Comparison of ENCODE assay signal across 10 cellular contexts in genomic region chr13:24267283-24267682, GRCh38. TPM values are rescaled to one million over a fixed set of nuclear protein-coding genes. Genes with fewer than 3 reads are reported as not detected.
DNase-seq lines count a peak whose midpoint lies in the region; ATAC-seq and TF ChIP-seq lines count a peak whose summit lies in the region.
"Had no signal": no experiment of that assay in that cellular context is flagged by ENCODE, and none has a peak within 500 bp of the region (broad histone marks: within the 10 kb centered on the region; RNA-seq: fewer than 3 reads in every experiment).

No MANE protein-coding gene starts in this region.

- H3K4me1 ChIP-seq in heart left ventricle (peaks cover 0 to 90% (median 35%) of the 10 kb centered on the region in 12 donors), ascending aorta (peaks cover 0 to 4% of the 10 kb centered on the region in 2 donors), mononuclear cell (ENCODE audit: insufficient read depth, low read length) (peaks cover 77% of the 10 kb centered on the region), tibial nerve (peaks cover 0 to 70% (median 39%) of the 10 kb centered on the region in 4 donors)

- TF ChIP-seq CTCF in heart left ventricle (IDR thresholded peaks at IDR 0.05) (no peak), ascending aorta (IDR thresholded peaks at IDR 0.05) (no peak), tibial nerve (IDR thresholded peaks at IDR 0.05) (no peak), progenitor cell of endocrine pancreas (IDR thresholded peaks at IDR 0.05; ENCODE audit: unreplicated experiment) (no peak)

- no peaks in the 10 kb centered on the region for H3K27me3 Mint-ChIP-seq in progenitor cell of endocrine pancreas

- DNase-seq in heart left ventricle: peak in 1 of 5 donors; percentile 41
- DNase-seq in left ventricle myocardium superior: no peak
- no peak for DNase-seq in ascending aorta (ENCODE audit: low spot score in 2 of 2)
- no peak for DNase-seq in tibial nerve (ENCODE audit: low spot score in 2 of 2)
- DNase-seq in progenitor cell of endocrine pancreas (ENCODE audit: low spot score, unreplicated experiment): no peak
- DNase-seq in ureter (ENCODE audit: low spot score): no peak
- DNase-seq: stimulated activated CD8-positive, alpha-beta memory T cell treated with anti-CD3 and anti-CD28 coated beads, Interleukin-4, amount 100 ng/mL, for 48 hours had no signal

- H3K27me3 ChIP-seq in heart left ventricle: no peaks in the 10 kb centered on the region
- H3K27me3 ChIP-seq in ascending aorta: no peaks in the 10 kb centered on the region
- no peaks in the 10 kb centered on the region for H3K27me3 ChIP-seq in mononuclear cell (ENCODE audit: insufficient read depth, low read length)
- H3K27me3 ChIP-seq in tibial nerve: no peaks in the 10 kb centered on the region

- 26 to 49% (median 36%) methylated on average over 3 of the region's 3 CpGs for WGBS in heart left ventricle, 4 donors
- 6 to 12% methylated on average over 3 of the region's 3 CpGs for WGBS in tibial nerve, 2 donors

- H3K27ac Mint-ChIP-seq in progenitor cell of endocrine pancreas: no peak overlapping the region

- ATAC-seq in heart left ventricle (no peak), left ventricle myocardium superior (no peak), HG03565 (IDR thresholded peaks at IDR 0.05; ENCODE audit: unreplicated experiment) (no peak)

- H3K4me3 ChIP-seq in heart left ventricle (peak overlapping the region in 10 of 12 donors; percentile 4 to 43 (median 18)), ascending aorta (peak overlapping the region; percentile 5 to 19), mononuclear cell (ENCODE audit: low read length) (peak overlapping the region; percentile 0), tibial nerve (peak overlapping the region; percentile 4 to 24 (median 17))

- H3K36me3 Mint-ChIP-seq in progenitor cell of endocrine pancreas (ENCODE audit: insufficient read depth): no peaks in the 10 kb centered on the region

- no peak for TF ChIP-seq EP300 in tibial nerve (IDR thresholded peaks at IDR 0.05)

- intact Hi-C loops in heart left ventricle (cut with DNase I): no loop called here
- intact Hi-C loops in left ventricle myocardium superior (cut with micrococcal nuclease): no loop called here
- intact Hi-C loops in ascending aorta (cut with DNase I): no loop called here

- TF ChIP-seq POLR2A in heart left ventricle (IDR thresholded peaks at IDR 0.05) (no peak), tibial nerve (IDR thresholded peaks at IDR 0.05) (no peak)

- no peak overlapping the region for H3K4me3 Mint-ChIP-seq in progenitor cell of endocrine pancreas (ENCODE audit: low read depth)

- H3K9me3 ChIP-seq in heart left ventricle (no peaks in the 10 kb centered on the region), ascending aorta (no peaks in the 10 kb centered on the region), mononuclear cell (ENCODE audit: low read depth, low read length) (no peaks in the 10 kb centered on the region), tibial nerve (no peaks in the 10 kb centered on the region)

- H3K27ac ChIP-seq in heart left ventricle (peak overlapping the region; percentile 15 to 87 (median 66)), ascending aorta (peak overlapping the region; percentile 41 to 53), tibial nerve (peak overlapping the region; percentile 9 to 85 (median 55))
- H3K27ac ChIP-seq: epithelial cell of prostate had no signal

- H3K9me3 Mint-ChIP-seq in progenitor cell of endocrine pancreas (ENCODE audit: low read depth): no peaks in the 10 kb centered on the region

- peaks cover 34% of the 10 kb centered on the region for H3K4me1 Mint-ChIP-seq in progenitor cell of endocrine pancreas (ENCODE audit: low read depth)

- H3K36me3 ChIP-seq in heart left ventricle (no peaks in the 10 kb centered on the region), ascending aorta (no peaks in the 10 kb centered on the region), tibial nerve (no peaks in the 10 kb centered on the region)

RNA-seq across cellular contexts. Expression of gene C1QTNF9, which starts 42.1 kb away (rescaled TPM):
- total RNA-seq in heart left ventricle: 1 to 10 TPM in 7 of 9 donors, under 1 TPM in 1, not detected in 1; 0.25 to 5.1 (median 2.2) TPM
- 1 to 10 TPM; 2.4 to 4.3 TPM for polyA plus RNA-seq in heart left ventricle
- total RNA-seq in left ventricle myocardium superior: 3.9 TPM
- not detected for total RNA-seq in ascending aorta
- total RNA-seq in mononuclear cell: not detected
- total RNA-seq in tibial nerve: 1 to 10 TPM in 1 of 4 donors, under 1 TPM in 1, not detected in 2; 0.63 to 5.9 TPM
- not detected in 2 replicates for total RNA-seq in progenitor cell of endocrine pancreas
- 0.26 TPM for total RNA-seq in ureter
